ENCODE assay signal across 20 cellular contexts in genomic region chr13:43227721-43228120, GRCh38.
A peak's percentile ranks its signal among the peaks of the same experiment; 100 is the strongest.
DNase-seq lines count a peak whose midpoint lies in the region; TF ChIP-seq lines count a peak whose summit lies in the region.
"Had no signal": no experiment of that assay in that cellular context is flagged by ENCODE, and none has a peak within 500 bp of the region (broad histone marks: within the 10 kb centered on the region; RNA-seq: fewer than 3 reads in every experiment).

No MANE protein-coding gene starts in this region.

- H3K36me3 ChIP-seq in brain microvascular endothelial cell (replicated peaks): no peaks in the 10 kb centered on the region
- H3K36me3 ChIP-seq: ascending aorta, thoracic aorta had no signal

- TF ChIP-seq CTCF in brain microvascular endothelial cell (IDR thresholded peaks at IDR 0.05; ENCODE audit: low read depth, low read length, missing control alignments): no peak

- in situ Hi-C loops in brain microvascular endothelial cell (cut with HindIII; ENCODE audit: low pct_ligation_motif_present, low sequenced_read_pairs): no loop called here

- H3K4me3 ChIP-seq in brain microvascular endothelial cell (ENCODE audit: low read depth, low read length): no peak overlapping the region
- H3K4me3 ChIP-seq: ascending aorta, thoracic aorta had no signal

- no peaks in the 10 kb centered on the region for H3K27me3 ChIP-seq in brain microvascular endothelial cell (replicated peaks)
- H3K27me3 ChIP-seq: ascending aorta had no signal

- peak; percentile 10 for DNase-seq in DMS79 treated with DMSO at 0.1 percent for 48 hours (lab: John Stamatoyannopoulos, UW)
- DNase-seq in DMS79 (lab: John Stamatoyannopoulos, UW): no peak
- peak; percentile 19 for DNase-seq in NCI-H1694 (lab: John Stamatoyannopoulos, UW)
- peak; percentile 16 for DNase-seq in brain microvascular endothelial cell
- peak; percentile 21 for DNase-seq in pons (ENCODE audit: low spot score)
- no peak for DNase-seq in COLO668 (lab: John Stamatoyannopoulos, UW; ENCODE audit: unreplicated experiment)
- DNase-seq in ecto neural progenitor cell (ENCODE audit: low spot score): no peak
- DNase-seq in OCI-M2 (lab: John Stamatoyannopoulos, UW; ENCODE audit: unreplicated experiment): no peak
- DNase-seq: activated CD4-positive, alpha-beta T cell treated with anti-CD3 and anti-CD28 coated beads, Interleukin-2, amount 50 U/mL, for 4 hours; activated naive CD4-positive, alpha-beta T cell treated with anti-CD3 and anti-CD28 coated beads for 36 hours; activated T-cell treated with anti-CD3 and anti-CD28 coated beads for 4 hours; DMS153; foreskin melanocyte; H7; left colon; NCI-H1048; NK-92 treated with Interleukin-12 subunit alpha and Interleukin-12 subunit beta, amount 100 ng/mL, for 24 hours had no signal

- H3K27ac ChIP-seq in brain microvascular endothelial cell: no peak overlapping the region
- H3K27ac ChIP-seq: ascending aorta, C4-2B, thoracic aorta had no signal

Comparison
In these comparisons a context has a peak if more than half of its experiments do, and no peak if none do; other contexts are left out.
1. DNase-seq: peak in DMS79 treated with DMSO at 0.1 percent for 48 hours (single experiment), NCI-H1694 (single experiment), brain microvascular endothelial cell (single experiment) and pons (single experiment); none in DMS79 (single experiment), COLO668 (single experiment), ecto neural progenitor cell (single experiment) and OCI-M2 (single experiment).